In genomic region chr11:13782395-13783080, GRCh38 we compare ENCODE assay signal across 18 cellular contexts.
"Had no signal": no experiment of that assay in that cellular context is flagged by ENCODE, and none has a peak within 500 bp of the region (broad histone marks: within the 10 kb centered on the region; RNA-seq: fewer than 3 reads in every experiment).

No MANE protein-coding gene starts in this region.

- H3K4me3 Mint-ChIP-seq: activated naive CD8-positive, alpha-beta T cell; activated T-cell treated with anti-CD3 and anti-CD28 coated beads, Interleukin-2, amount 50 U/mL, for 72 hours; natural killer cell; WTC11 had no signal

- ATAC-seq: activated T-cell treated with anti-CD3 and anti-CD28 coated beads, Interleukin-2, amount 50 U/mL, for 72 hours; esophagus mucosa; natural killer cell; WTC11 had no signal

- H3K27ac Mint-ChIP-seq: activated naive CD8-positive, alpha-beta T cell; activated T-cell treated with anti-CD3 and anti-CD28 coated beads, Interleukin-2, amount 50 U/mL, for 72 hours; natural killer cell; WTC11 had no signal

- H3K27me3 Mint-ChIP-seq: activated naive CD8-positive, alpha-beta T cell had no signal

- H3K36me3 Mint-ChIP-seq: activated naive CD8-positive, alpha-beta T cell; natural killer cell; WTC11 had no signal

- FAIRE-seq: endometrium had no signal

- H3K9me3 Mint-ChIP-seq: activated T-cell treated with anti-CD3 and anti-CD28 coated beads, Interleukin-2, amount 50 U/mL, for 72 hours; natural killer cell; WTC11 had no signal

- H3K4me1 Mint-ChIP-seq: natural killer cell had no signal

- DNase-seq: activated CD4-positive, alpha-beta T cell treated with anti-CD3 and anti-CD28 coated beads for 48 hours; activated CD8-positive, alpha-beta memory T cell treated with anti-CD3 and anti-CD28 coated beads, Interleukin-2, amount 50 U/mL, for 48 hours; activated gamma-delta T cell treated with Interleukin-2 at 50 U/mL for 16 hours; activated T-cell treated with anti-CD3 and anti-CD28 coated beads, Interleukin-2, amount 50 U/mL, for 72 hours; amniotic stem cell; caudate nucleus; colonic mucosa; islet precursor cell; left ventricle myocardium inferior; natural killer cell; stimulated activated CD4-positive, alpha-beta T cell treated with anti-CD3 and anti-CD28 coated beads, Interleukin-4, amount 100 ng/mL, for 4 hours; stimulated activated CD8-positive, alpha-beta memory T cell treated with anti-CD3 and anti-CD28 coated beads, Interleukin-4, amount 100 ng/mL, for 48 hours; stimulated activated naive CD4-positive, alpha-beta T cell treated with Interleukin-2 at 50 U/mL for 16 hours; substantia nigra had no signal
